Comparison of ENCODE assay signal across 8 cellular contexts in the genomic region with DNA sequence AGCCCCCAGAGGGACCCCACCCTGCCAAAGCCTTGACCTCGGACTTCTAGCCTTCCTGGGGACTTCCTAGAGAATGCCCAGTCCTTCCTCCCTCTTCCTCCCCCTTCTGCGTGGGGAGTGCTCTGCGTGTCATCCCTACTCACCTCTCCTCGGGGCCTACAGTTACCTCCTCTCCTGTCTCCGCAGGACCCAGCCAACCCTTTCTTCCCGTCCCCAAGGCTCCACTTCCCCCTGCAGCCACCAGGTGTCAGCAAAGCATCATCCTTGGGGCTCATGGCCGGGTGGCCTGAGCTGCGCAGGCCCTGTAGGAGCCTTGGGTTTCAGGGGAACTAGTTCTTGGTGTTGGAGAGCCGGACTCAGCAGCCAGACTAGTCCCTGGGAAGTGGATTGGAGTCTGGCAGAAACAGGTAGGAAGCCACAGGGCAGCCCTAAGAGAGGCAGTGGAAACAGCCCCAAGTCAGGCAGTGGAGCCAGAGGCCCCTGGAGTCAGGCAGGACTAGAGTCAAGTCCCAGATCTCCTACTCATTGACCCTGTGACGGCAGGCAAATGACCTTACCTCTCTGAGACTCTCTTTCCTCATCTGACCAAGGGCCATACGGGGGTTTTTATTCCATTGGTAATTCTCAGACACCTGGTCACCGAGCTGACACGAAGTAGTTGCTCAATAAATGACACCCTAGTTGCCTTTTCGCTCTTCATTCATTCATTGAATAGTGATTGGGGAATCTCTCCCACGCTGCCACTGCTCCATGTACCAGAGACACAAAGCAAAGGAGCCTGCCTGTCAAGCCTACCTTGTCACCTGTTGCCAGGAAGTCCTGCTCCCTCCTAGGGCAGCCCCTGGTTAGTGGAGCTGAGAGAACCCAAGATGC.
DNase-seq lines count a peak whose midpoint lies in the region; ATAC-seq and TF ChIP-seq lines count a peak whose summit lies in the region.
"Not testable (repeated sequence)": the region's sequence is repeated elsewhere in the genome, so short reads cannot be mapped to it uniquely, and the experiment has no call there.

No MANE protein-coding gene starts in this region.

- 0 out of 2 replicates have a peak overlapping the region, but pooled peaks have one; percentile 76 for H3K27ac Mint-ChIP-seq in GM23338
- H3K27ac Mint-ChIP-seq in activated T-helper 17 cell treated with anti-CD3 and anti-CD28 coated beads, Interleukin-2, amount 50 U/mL, for 72 hours, result not testable (repeated sequence)

- H3K27ac ChIP-seq in GM23338 (ENCODE audit: low read depth), result not testable (repeated sequence)
- H3K27ac ChIP-seq in SK-N-SH (ENCODE audit: low read depth in 2 of 2, low read length in 1 of 2), result peak overlapping the region in 1 of 2 experiments; percentile 7; a peak in 1 of 4 replicates

- H3K79me2 ChIP-seq in GM23338 (replicated peaks; ENCODE audit: insufficient read depth); SK-N-SH (ENCODE audit: insufficient read depth): not testable (repeated sequence)

- not testable (repeated sequence) for TF ChIP-seq EP300 in SK-N-SH (IDR thresholded peaks at IDR 0.05; ENCODE audit: borderline replicate concordance in 1 of 2, low read depth in 1 of 2, low read length in 1 of 2)

- H3K4me1 Mint-ChIP-seq in GM23338; activated T-helper 17 cell treated with anti-CD3 and anti-CD28 coated beads, Interleukin-2, amount 50 U/mL, for 72 hours: not testable (repeated sequence)

- not testable (repeated sequence) for H3K27me3 ChIP-seq in GM23338 (ENCODE audit: insufficient read depth); SK-N-SH (ENCODE audit: insufficient read depth)

- not testable (repeated sequence) for H3K9ac ChIP-seq in SK-N-SH

- H3K4me1 ChIP-seq in GM23338 (ENCODE audit: insufficient read depth); SK-N-SH (ENCODE audit: control insufficient read depth in 1 of 2, insufficient read depth in 2 of 2, low read depth in 1 of 2, low read length in 1 of 2): not testable (repeated sequence)

- WGBS in SK-N-SH (ENCODE audit: low lambda C conversion rate), result 34% methylated on average over 12 of the region's 15 CpGs

- not testable (repeated sequence) for H3K4me2 ChIP-seq in GM23338, SK-N-SH

- H3K9me3 ChIP-seq in SK-N-SH, result not testable (repeated sequence)

- H3K4me3 Mint-ChIP-seq in GM23338; activated T-helper 17 cell treated with anti-CD3 and anti-CD28 coated beads, Interleukin-2, amount 50 U/mL, for 72 hours: not testable (repeated sequence)

- peaks cover 14% of the 10 kb centered on the region for H3K36me3 ChIP-seq in GM23338 (ENCODE audit: insufficient read depth)
- not testable (repeated sequence) for H3K36me3 ChIP-seq in SK-N-SH (replicated peaks in 1 of 2; ENCODE audit: control insufficient read depth in 1 of 2, insufficient read depth in 2 of 2, low read length in 1 of 2)

- ATAC-seq in GM23338, result peak; percentile 98
- ATAC-seq in activated T-helper 17 cell treated with anti-CD3 and anti-CD28 coated beads, Interleukin-2, amount 50 U/mL, for 72 hours (replicated peaks), result peak; percentile 95

- POLR2A ChIA-PET in SK-N-SH (lab: Yijun Ruan, JAX), result not testable (repeated sequence)

- H3F3A ChIP-seq in GM23338 (replicated peaks; ENCODE audit: low read depth), result peaks cover 11% of the 10 kb centered on the region; the same call in 1 of the 2 replicates
- not testable (repeated sequence) for H3F3A ChIP-seq in SK-N-SH (replicated peaks; ENCODE audit: insufficient read depth)

- H3K36me3 Mint-ChIP-seq in GM23338 (ENCODE audit: low read depth), result peaks cover 63% of the 10 kb centered on the region
- peaks cover 47% of the 10 kb centered on the region for H3K36me3 Mint-ChIP-seq in activated T-helper 17 cell treated with anti-CD3 and anti-CD28 coated beads, Interleukin-2, amount 50 U/mL, for 72 hours (ENCODE audit: low read depth)

- CTCF ChIA-PET in SK-N-SH (lab: Yijun Ruan, JAX), result interaction anchor here (0.6 to 3.6 kb wide), 26 partner anchors 14 to 886 kb away, joined by 3 to 32 read pairs (median 3); partner anchors contain the start of gene MYO18B

- TF ChIP-seq CTCF in GM23338 (conservative IDR thresholded peaks at IDR 0.05; ENCODE audit: low read depth in 2 of 2) (peak; percentile 100), SK-N-SH (IDR thresholded peaks at IDR 0.05) (peak; percentile 74)

- not testable (repeated sequence) for H3K9me3 Mint-ChIP-seq in GM23338; activated T-helper 17 cell treated with anti-CD3 and anti-CD28 coated beads, Interleukin-2, amount 50 U/mL, for 72 hours

- peak; percentile 92 for TF ChIP-seq RAD21 in SK-N-SH (IDR thresholded peaks at IDR 0.05; ENCODE audit: low read length)

- H4K20me1 ChIP-seq in GM23338 (replicated peaks; ENCODE audit: insufficient read depth), result peaks cover 25% of the 10 kb centered on the region
- not testable (repeated sequence) for H4K20me1 ChIP-seq in SK-N-SH (ENCODE audit: insufficient read depth)

- H3K9me2 ChIP-seq in GM23338 (ENCODE audit: insufficient read depth); SK-N-SH: not testable (repeated sequence)

- H3K27me3 Mint-ChIP-seq in GM23338 (ENCODE audit: insufficient read depth, low read depth, poor library complexity), result peaks cover 18% of the 10 kb centered on the region
- not testable (repeated sequence) for H3K27me3 Mint-ChIP-seq in activated T-helper 17 cell treated with anti-CD3 and anti-CD28 coated beads, Interleukin-2, amount 50 U/mL, for 72 hours

- peak; percentile 42 for DNase-seq in COR-L47 (lab: John Stamatoyannopoulos, UW)
- peak; percentile 95 for DNase-seq in GM23338 (ENCODE audit: low spot score)
- peak; percentile 49 for DNase-seq in NCI-H1092 treated with DMSO at 0.1 percent for 48 hours (lab: John Stamatoyannopoulos, UW)
- peak; percentile 82 for DNase-seq in SK-N-SH
- peak; percentile 53 for DNase-seq in fibroblast of gingiva (ENCODE audit: low read depth)
- DNase-seq in myocyte (ENCODE audit: low read depth), result peak; percentile 85
- DNase-seq in stimulated activated CD8-positive, alpha-beta memory T cell treated with anti-CD3 and anti-CD28 coated beads, Interleukin-15, amount 100 ng/mL, for 48 hours (ENCODE audit: low read depth in 2 of 2), result peak; percentile 59 to 60

- not testable (repeated sequence) for H2AFZ ChIP-seq in GM23338; SK-N-SH (ENCODE audit: low read depth)

- not testable (repeated sequence) for H3K4me3 ChIP-seq in GM23338
- H3K4me3 ChIP-seq in SK-N-SH (ENCODE audit: low read depth in 2 of 2, low read length in 1 of 2), result peak overlapping the region in 1 of 2 experiments; percentile 59; a peak in 1 of 4 replicates

TF ChIP-seq in GM23338, 12 proteins besides CTCF, POLR2A, EP300 and RAD21:
- TF ChIP-seq POLR2AphosphoS5 (IDR thresholded peaks at IDR 0.05; ENCODE audit: low read depth), result peak; percentile 75

TF ChIP-seq in SK-N-SH, 30 proteins besides CTCF, POLR2A, EP300 and RAD21:
- TF ChIP-seq NRF1 (IDR thresholded peaks at IDR 0.05; ENCODE audit: low read depth, low read length), result peak; percentile 59
- peak; percentile 94 for TF ChIP-seq SMC3 (IDR thresholded peaks at IDR 0.05; ENCODE audit: low read depth, low read length)
TF ChIP-seq in SK-N-SH: peak in this region for 2; not testable (repeated sequence) for 28.

Comparison
In these comparisons a context has a peak if more than half of its experiments do, and no peak if none do; other contexts are left out.
1. DNase-seq: peak in every context shown above with its lines; median percentile 95 in GM23338; 85 in myocyte; 82 in SK-N-SH; 60 in stimulated activated CD8-positive, alpha-beta memory T cell treated with anti-CD3 and anti-CD28 coated beads, Interleukin-15, amount 100 ng/mL, for 48 hours; 53 in fibroblast of gingiva; 49 in NCI-H1092 treated with DMSO at 0.1 percent for 48 hours; 42 in COR-L47.